Comparison of ENCODE assay signal across 19 cellular contexts in genomic region chr18:35172009-35172408, GRCh38.
DNase-seq lines count a peak whose midpoint lies in the region; ATAC-seq, FAIRE-seq and TF ChIP-seq lines count a peak whose summit lies in the region.
"Had no signal": no experiment of that assay in that cellular context is flagged by ENCODE, and none has a peak within 500 bp of the region (broad histone marks: within the 10 kb centered on the region; RNA-seq: fewer than 3 reads in every experiment).

No MANE protein-coding gene starts in this region.

- H4K20me1 ChIP-seq in GM23338 (replicated peaks; ENCODE audit: insufficient read depth) (no peaks in the 10 kb centered on the region), OCI-LY3 (ENCODE audit: insufficient read depth, low read length) (no peaks in the 10 kb centered on the region)

- H3K79me2 ChIP-seq in GM23338 (replicated peaks; ENCODE audit: insufficient read depth) (no peaks in the 10 kb centered on the region), OCI-LY3 (ENCODE audit: low read length) (no peaks in the 10 kb centered on the region)

- H3K27me3 Mint-ChIP-seq in GM23338 (ENCODE audit: insufficient read depth, low read depth, poor library complexity) (no peaks in the 10 kb centered on the region), glutamatergic neuron (ENCODE audit: unreplicated experiment) (no peaks in the 10 kb centered on the region)
- H3K27me3 Mint-ChIP-seq: activated naive CD8-positive, alpha-beta T cell treated with anti-CD3 and anti-CD28 coated beads, Interleukin-2, amount 10 ng/mL, durations not matched to agents 7 days and 5 days; progenitor cell of endocrine pancreas had no signal

- H3K9me2 ChIP-seq in GM23338 (ENCODE audit: insufficient read depth) = no peaks in the 10 kb centered on the region

- FAIRE-seq in frontal cortex (lab: Jason Lieb, UNC) = no peak
- FAIRE-seq: colon, HTR-8/SVneo had no signal

- intact Hi-C loops in right lobe of liver (cut with DNase I) = no loop called here

- H3K4me2 ChIP-seq in GM23338 (no peak overlapping the region), OCI-LY3 (ENCODE audit: low read length) (no peak overlapping the region)

- H3K4me1 Mint-ChIP-seq in GM23338 (peaks cover 17% of the 10 kb centered on the region; the same call in 2 of the 3 replicates), glutamatergic neuron (ENCODE audit: low read depth, unreplicated experiment) (no peaks in the 10 kb centered on the region)

- H3K36me3 ChIP-seq in GM23338 (ENCODE audit: insufficient read depth) (no peaks in the 10 kb centered on the region), OCI-LY3 (replicated peaks; ENCODE audit: low read depth, low read length) (peaks cover 26% of the 10 kb centered on the region), right lobe of liver (no peaks in the 10 kb centered on the region)
- H3K36me3 ChIP-seq: HAP-1, left ventricle myocardium inferior had no signal

- no peaks in the 10 kb centered on the region for H3K27me3 ChIP-seq in GM23338 (ENCODE audit: insufficient read depth)
- H3K27me3 ChIP-seq in OCI-LY3 (ENCODE audit: low read depth, low read length) = no peaks in the 10 kb centered on the region
- H3K27me3 ChIP-seq in right lobe of liver = no peaks in the 10 kb centered on the region

- H3K9me3 Mint-ChIP-seq in GM23338 (peaks cover 7% of the 10 kb centered on the region; the same call in 2 of the 3 replicates), glutamatergic neuron (ENCODE audit: unreplicated experiment) (no peaks in the 10 kb centered on the region)
- H3K9me3 Mint-ChIP-seq: effector memory CD8-positive, alpha-beta T cell had no signal

- DNase-seq in D341Med (ENCODE audit: low spot score) (peak; percentile 41), GM23338 (ENCODE audit: low spot score) (no peak), right lobe of liver (no peak), glutamatergic neuron (no peak), frontal cortex (ENCODE audit: low spot score in 2 of 2) (no peak), epidermal melanocyte (ENCODE audit: insufficient read length, low spot score) (no peak)
- DNase-seq: activated naive CD8-positive, alpha-beta T cell treated with anti-CD3 and anti-CD28 coated beads, Interleukin-2, amount 10 ng/mL, durations not matched to agents 7 days and 5 days; effector memory CD8-positive, alpha-beta T cell; left ventricle myocardium inferior; NCI-H1105; stimulated activated naive CD4-positive, alpha-beta T cell treated with Interleukin-2 at 50 U/mL for 16 hours; trophoblast cell had no signal

- no peak overlapping the region for H3K27ac Mint-ChIP-seq in GM23338
- H3K27ac Mint-ChIP-seq in glutamatergic neuron (ENCODE audit: unreplicated experiment) = no peak overlapping the region
- H3K27ac Mint-ChIP-seq: activated naive CD8-positive, alpha-beta T cell treated with anti-CD3 and anti-CD28 coated beads, Interleukin-2, amount 10 ng/mL, durations not matched to agents 7 days and 5 days; effector memory CD8-positive, alpha-beta T cell; progenitor cell of endocrine pancreas had no signal

- no peak overlapping the region for H3K4me3 Mint-ChIP-seq in GM23338
- no peak overlapping the region for H3K4me3 Mint-ChIP-seq in glutamatergic neuron (ENCODE audit: unreplicated experiment)
- H3K4me3 Mint-ChIP-seq: activated naive CD8-positive, alpha-beta T cell treated with anti-CD3 and anti-CD28 coated beads, Interleukin-2, amount 10 ng/mL, durations not matched to agents 7 days and 5 days; brain; effector memory CD8-positive, alpha-beta T cell; neural crest cell had no signal

- ATAC-seq in GM23338 = no peak
- ATAC-seq in right lobe of liver = peak in 3 of 4 donors; percentile 7 to 40 (median 14)
- ATAC-seq: effector memory CD8-positive, alpha-beta T cell had no signal

- H3K4me1 ChIP-seq in GM23338 (ENCODE audit: insufficient read depth) (peaks cover 16% of the 10 kb centered on the region), OCI-LY3 (ENCODE audit: low read length) (peaks cover 60% of the 10 kb centered on the region), right lobe of liver (peaks cover 0 to 15% (median 6%) of the 10 kb centered on the region in 4 donors)
- H3K4me1 ChIP-seq: HAP-1 had no signal

- TF ChIP-seq POLR2A in right lobe of liver (IDR thresholded peaks at IDR 0.05) = no peak

- H3K4me3 ChIP-seq in GM23338 (no peak overlapping the region), OCI-LY3 (ENCODE audit: low read length) (no peak overlapping the region), right lobe of liver (no peak overlapping the region)
- H3K4me3 ChIP-seq: HAP-1, left ventricle myocardium inferior had no signal

- H3K9ac ChIP-seq in OCI-LY3 (ENCODE audit: low read length) = peak overlapping the region; percentile 68

- peak overlapping the region; percentile 3; the same call in 1 of the 2 replicates for H2AFZ ChIP-seq in GM23338
- no peak overlapping the region; the same call in 1 of the 2 replicates for H2AFZ ChIP-seq in OCI-LY3 (ENCODE audit: low read depth, low read length)

- peak in 1 of 2 experiments; percentile 17; a peak in 1 of 4 replicates for TF ChIP-seq CTCF in GM23338 (conservative IDR thresholded peaks at IDR 0.05; ENCODE audit: low read depth in 2 of 2)
- TF ChIP-seq CTCF in OCI-LY3 (IDR thresholded peaks at IDR 0.05; ENCODE audit: low read depth, low read length) = peak; percentile 24; the same call in 1 of the 2 replicates
- TF ChIP-seq CTCF in right lobe of liver (IDR thresholded peaks at IDR 0.05) = no peak
- TF ChIP-seq CTCF in glutamatergic neuron (IDR thresholded peaks at IDR 0.05; ENCODE audit: partially characterized antibody, unreplicated experiment) = no peak

- 50% methylated on average over 1 of the region's 3 CpGs for WGBS in right lobe of liver (ENCODE audit: insufficient coverage, low coverage, low lambda C conversion rate, missing lambda C conversion rate)

- peaks cover 14% of the 10 kb centered on the region for H3K9me3 ChIP-seq in OCI-LY3 (ENCODE audit: insufficient read depth, low read length)
- no peaks in the 10 kb centered on the region for H3K9me3 ChIP-seq in right lobe of liver
- H3K9me3 ChIP-seq: HAP-1 had no signal

- no peaks in the 10 kb centered on the region for H3F3A ChIP-seq in GM23338 (replicated peaks; ENCODE audit: low read depth)

- H3K36me3 Mint-ChIP-seq in GM23338 (ENCODE audit: low read depth) (peaks cover 4% of the 10 kb centered on the region; the same call in 2 of the 3 replicates), glutamatergic neuron (ENCODE audit: unreplicated experiment) (peaks cover 5% of the 10 kb centered on the region)
- H3K36me3 Mint-ChIP-seq: brain had no signal

- H3K27ac ChIP-seq in GM23338 (ENCODE audit: low read depth) = no peak overlapping the region
- H3K27ac ChIP-seq in OCI-LY3 (ENCODE audit: low read length) = peak overlapping the region; percentile 99
- H3K27ac ChIP-seq in right lobe of liver = peak overlapping the region; percentile 20 to 81 (median 46)
- H3K27ac ChIP-seq: left ventricle myocardium inferior had no signal

TF ChIP-seq in GM23338, 12 proteins besides CTCF, POLR2A, EP300 and RAD21:
- no peak for TF ChIP-seq NANOG (IDR thresholded peaks at IDR 0.05; ENCODE audit: borderline replicate concordance)
- TF ChIP-seq ETS1 (IDR thresholded peaks at IDR 0.05) = no peak
- TF ChIP-seq EZH2 (IDR thresholded peaks at IDR 0.05; ENCODE audit: low read depth, unreplicated experiment) = no peak
- TF ChIP-seq JUNB (IDR thresholded peaks at IDR 0.05; ENCODE audit: unreplicated experiment) = no peak
- no peak for TF ChIP-seq ZNF331 (CRISPR knock-in tag; IDR thresholded peaks at IDR 0.05; ENCODE audit: low read depth)
